In genomic region chrX:154013614-154014360, GRCh38 we compare ENCODE assay signal across 7 cellular contexts. TPM values are rescaled to one million over a fixed set of nuclear protein-coding genes. Genes with fewer than 3 reads are reported as not detected.
A peak's percentile ranks its signal among the peaks of the same experiment; 100 is the strongest.
DNase-seq lines count a peak whose midpoint lies in the region; ATAC-seq and TF ChIP-seq lines count a peak whose summit lies in the region.

No MANE protein-coding gene starts in this region.

- no peak for TF ChIP-seq POLR2A in tibial nerve (IDR thresholded peaks at IDR 0.05)

- no peaks in the 10 kb centered on the region for H3K27me3 ChIP-seq in tibial nerve

- H3K27ac ChIP-seq in cingulate gyrus (ENCODE audit: low read depth, low read length) (peak overlapping the region; percentile 60), tibial nerve (peak overlapping the region; percentile 19 to 82 (median 78))

- peaks cover 0 to 34% (median 13%) of the 10 kb centered on the region in 4 donors for H3K4me1 ChIP-seq in tibial nerve

- no peak for TF ChIP-seq EP300 in tibial nerve (IDR thresholded peaks at IDR 0.05)

- no peak overlapping the region for H3K4me3 ChIP-seq in WI38 (ENCODE audit: low read depth, low read length)
- no peak overlapping the region for H3K4me3 ChIP-seq in tibial nerve

- TF ChIP-seq CTCF in WI38 (IDR thresholded peaks at IDR 0.05; ENCODE audit: low read depth, low read length) (peak; percentile 93), tibial nerve (IDR thresholded peaks at IDR 0.05) (peak; percentile 77 to 90 (median 85))

- DNase-seq in GDM1 (lab: John Stamatoyannopoulos, UW) (peak; percentile 42), HT-29 (ENCODE audit: low spot score) (peak; percentile 66), medulla oblongata (ENCODE audit: extremely low spot score) (peak; percentile 43), tibial nerve (ENCODE audit: low spot score in 2 of 2) (no peak)

- H3K36me3 ChIP-seq in tibial nerve: peaks cover 0 to 37% (median 0%) of the 10 kb centered on the region in 3 donors

- 24 to 41% methylated on average over 8 to 17 of the region's 20 CpGs for WGBS in tibial nerve, 2 donors

- no peaks in the 10 kb centered on the region for H3K9me3 ChIP-seq in tibial nerve

- no peak for ATAC-seq in GM18498 (IDR thresholded peaks at IDR 0.05; ENCODE audit: unreplicated experiment)

RNA-seq across cellular contexts. Expression of gene IRAK1, which starts 5.9 kb away (rescaled TPM):
- total RNA-seq in HT-29 (2014; rRNA removed; shearing (Covaris generic)): 536 and 557 TPM in 2 replicates
- 100 to 1,000 TPM in 1 of 4 donors, 10 to 100 TPM in 3; 50.7 to 127 (median 64.4) TPM for total RNA-seq in tibial nerve

RNA-seq across cellular contexts. Expression of gene TMEM187, which starts 41.2 kb away (rescaled TPM):
- 21.4 and 23.4 TPM in 2 replicates for total RNA-seq in HT-29 (2014; rRNA removed; shearing (Covaris generic))
- 10 to 100 TPM in 2 of 4 donors, 1 to 10 TPM in 2; 4.2 to 16.4 (median 9.6) TPM for total RNA-seq in tibial nerve

RNA-seq across cellular contexts. Expression of gene HCFC1, which starts 42.2 kb away (rescaled TPM):
- 106 and 124 TPM in 2 replicates for total RNA-seq in HT-29 (2014; rRNA removed; shearing (Covaris generic))
- total RNA-seq in tibial nerve: 10 to 100 TPM; 42.6 to 52.2 (median 48.9) TPM

Comparison
In these comparisons a context has a peak if more than half of its experiments do, and no peak if none do; other contexts are left out.
1. DNase-seq: peak in GDM1 (single experiment), HT-29 (single experiment) and medulla oblongata (single experiment); none in tibial nerve (0 of 2).